In the genomic region with DNA sequence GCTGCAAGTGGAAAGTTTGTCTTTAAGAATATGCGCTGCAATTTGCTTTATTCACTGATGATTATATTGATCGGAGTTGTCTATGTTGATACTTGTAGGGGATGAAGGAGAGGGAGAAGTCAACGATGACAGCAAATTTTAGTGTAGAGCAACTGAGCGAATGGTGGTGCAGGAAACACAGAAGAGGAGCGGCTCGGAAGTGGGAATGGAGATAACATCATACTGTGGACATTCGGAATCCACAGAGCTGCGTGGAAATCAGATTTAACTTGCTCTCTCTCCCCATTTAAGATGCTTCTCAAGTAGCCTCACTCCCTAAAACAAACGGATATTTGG, we compare ENCODE assay signal across 8 cellular contexts. TPM values are rescaled to one million over a fixed set of nuclear protein-coding genes. Genes with fewer than 3 reads are reported as not detected.
A peak's percentile ranks its signal among the peaks of the same experiment; 100 is the strongest.
DNase-seq lines count a peak whose midpoint lies in the region; ATAC-seq, FAIRE-seq and TF ChIP-seq lines count a peak whose summit lies in the region.

No MANE protein-coding gene starts in this region.

- H3K27me3 Mint-ChIP-seq in stimulated activated naive CD8-positive, alpha-beta T cell treated with anti-CD3 and anti-CD28 coated beads, Interleukin-15, Interleukin-2, amounts not matched to agents 100 ng/mL and 50 ng/mL, for 24 hours: no peaks in the 10 kb centered on the region
- H3K27me3 Mint-ChIP-seq in MCF 10A (ENCODE audit: insufficient read depth, unreplicated experiment): no peaks in the 10 kb centered on the region

- no peaks in the 10 kb centered on the region for H3K9me3 ChIP-seq in mucosa of descending colon

- H3K27ac Mint-ChIP-seq in stimulated activated naive CD8-positive, alpha-beta T cell treated with anti-CD3 and anti-CD28 coated beads, Interleukin-15, Interleukin-2, amounts not matched to agents 100 ng/mL and 50 ng/mL, for 24 hours: peak overlapping the region; percentile 96
- H3K27ac Mint-ChIP-seq in MCF 10A (ENCODE audit: low read depth, unreplicated experiment): peak overlapping the region; percentile 95

- POLR2A ChIA-PET in MCF 10A (lab: Yijun Ruan, JAX): interaction anchor here (0.6 to 7.3 kb wide), 17 partner anchors 9 to 311 kb away, joined by 3 to 185 read pairs (median 4); partner anchors contain the start of genes C6orf52, PAK1IP1 and TMEM14C

- intact Hi-C loops in MCF 10A (cut with micrococcal nuclease) (loop anchor here (1.0 kb wide), 1 partner anchor 24 kb away; the partner anchor contains the start of gene TMEM14C), mucosa of descending colon (cut with DNase I, micrococcal nuclease) (no loop called here)

- TF ChIP-seq CTCF in MCF 10A (IDR thresholded peaks at IDR 0.05; ENCODE audit: unreplicated experiment) (no peak), mucosa of descending colon (IDR thresholded peaks at IDR 0.05) (no peak)

- ATAC-seq in stimulated activated naive CD8-positive, alpha-beta T cell treated with anti-CD3 and anti-CD28 coated beads, Interleukin-15, Interleukin-2, amounts not matched to agents 100 U/mL and 50 U/mL, for 24 hours: no peak
- ATAC-seq in mucosa of descending colon (no peak), HG03521 (IDR thresholded peaks at IDR 0.05; ENCODE audit: unreplicated experiment) (no peak), HG02588 (IDR thresholded peaks at IDR 0.05; ENCODE audit: unreplicated experiment) (no peak), HG03432 (IDR thresholded peaks at IDR 0.05; ENCODE audit: unreplicated experiment) (no peak)

- H3K4me1 Mint-ChIP-seq in stimulated activated naive CD8-positive, alpha-beta T cell treated with anti-CD3 and anti-CD28 coated beads, Interleukin-15, Interleukin-2, amounts not matched to agents 100 ng/mL and 50 ng/mL, for 24 hours (ENCODE audit: low read depth): peaks cover 40% of the 10 kb centered on the region
- H3K4me1 Mint-ChIP-seq in MCF 10A (ENCODE audit: insufficient read depth, unreplicated experiment): peaks cover 18% of the 10 kb centered on the region

- no peaks in the 10 kb centered on the region for H3K9me3 Mint-ChIP-seq in stimulated activated naive CD8-positive, alpha-beta T cell treated with anti-CD3 and anti-CD28 coated beads, Interleukin-15, Interleukin-2, amounts not matched to agents 100 ng/mL and 50 ng/mL, for 24 hours
- H3K9me3 Mint-ChIP-seq in MCF 10A (ENCODE audit: unreplicated experiment): no peaks in the 10 kb centered on the region

- FAIRE-seq in frontal cortex (lab: Jason Lieb, UNC): no peak

- no peaks in the 10 kb centered on the region for H3K36me3 ChIP-seq in mucosa of descending colon (ENCODE audit: low read depth)

- peaks cover 32% of the 10 kb centered on the region for H3K36me3 Mint-ChIP-seq in stimulated activated naive CD8-positive, alpha-beta T cell treated with anti-CD3 and anti-CD28 coated beads, Interleukin-15, Interleukin-2, amounts not matched to agents 100 ng/mL and 50 ng/mL, for 24 hours (ENCODE audit: low read depth)
- H3K36me3 Mint-ChIP-seq in MCF 10A (ENCODE audit: insufficient read depth, unreplicated experiment): peaks cover 50% of the 10 kb centered on the region

- CTCF ChIA-PET in MCF 10A (lab: Yijun Ruan, JAX): interaction anchor here (0.6 to 2.8 kb wide), 9 partner anchors 10 to 260 kb away, joined by 3 to 17 read pairs (median 4); partner anchors contain the start of genes C6orf52, PAK1IP1 and TMEM14C

- no peak for DNase-seq in stimulated activated naive CD8-positive, alpha-beta T cell treated with anti-CD3 and anti-CD28 coated beads, Interleukin-15, Interleukin-2, amounts not matched to agents 100 U/mL and 50 U/mL, for 24 hours
- no peak for DNase-seq in MCF 10A (ENCODE audit: unreplicated experiment)
- DNase-seq in mucosa of descending colon: no peak
- no peak for DNase-seq in frontal cortex (ENCODE audit: low spot score in 2 of 2)

- peak overlapping the region; percentile 89 for H3K4me3 Mint-ChIP-seq in stimulated activated naive CD8-positive, alpha-beta T cell treated with anti-CD3 and anti-CD28 coated beads, Interleukin-15, Interleukin-2, amounts not matched to agents 100 ng/mL and 50 ng/mL, for 24 hours
- peak overlapping the region; percentile 95 for H3K4me3 Mint-ChIP-seq in MCF 10A (ENCODE audit: unreplicated experiment)

- peak overlapping the region; percentile 52 for H3K4me3 ChIP-seq in mucosa of descending colon

- H3K4me1 ChIP-seq in mucosa of descending colon (ENCODE audit: low read depth): peaks cover 17% of the 10 kb centered on the region

- no TSS peak for BruUV-seq in MCF 10A (replicated peaks; lab: Mats Ljungman, UMichigan)

RNA-seq across cellular contexts. Expression of gene TMEM14B, which starts 0.7 kb away (rescaled TPM):
- total RNA-seq in MCF 10A (2022): 122 and 143 TPM in 2 replicates
- total RNA-seq in mucosa of descending colon: 10 to 100 TPM; 48.9 to 61.2 (median 60.8) TPM
- 58.3 TPM for total RNA-seq in frontal cortex

RNA-seq across cellular contexts. Expression of gene TMEM14C, which starts 24.0 kb away (rescaled TPM):
- total RNA-seq in MCF 10A (2022) (159 and 160 TPM in 2 replicates), mucosa of descending colon (10 to 100 TPM; 69.2 to 96.3 (median 86.7) TPM), frontal cortex (46.5 TPM)

RNA-seq across cellular contexts. Expression of gene PAK1IP1, which starts 52.1 kb away (rescaled TPM):
- total RNA-seq in MCF 10A (2022) (27.0 and 38.1 TPM in 2 replicates), mucosa of descending colon (10 to 100 TPM in 1 of 3 donors, 1 to 10 TPM in 2; 5.8 to 12.5 (median 9.8) TPM), frontal cortex (32.2 TPM)

RNA-seq across cellular contexts. Expression of gene C6orf52, which starts 52.5 kb away (rescaled TPM):
- total RNA-seq in MCF 10A (2022) (5.0 and 6.5 TPM in 2 replicates), mucosa of descending colon (1 to 10 TPM in 2 of 3 donors, not detected in 1; 1.2 to 1.7 TPM), frontal cortex (0.82 TPM)
